In genomic region chr1:41868241-41868953, GRCh38 we compare ENCODE assay signal across 10 cellular contexts. TPM values are rescaled to one million over a fixed set of nuclear protein-coding genes. Genes with fewer than 3 reads are reported as not detected.
A peak's percentile ranks its signal among the peaks of the same experiment; 100 is the strongest.
DNase-seq lines count a peak whose midpoint lies in the region; ATAC-seq lines count a peak whose summit lies in the region.
"Had no signal": no experiment of that assay in that cellular context is flagged by ENCODE, and none has a peak within 500 bp of the region (broad histone marks: within the 10 kb centered on the region; RNA-seq: fewer than 3 reads in every experiment).

No MANE protein-coding gene starts in this region.

- no peaks in the 10 kb centered on the region for H3K9me3 ChIP-seq in right cardiac atrium (ENCODE audit: control insufficient read depth, low read length)

- H3K27ac ChIP-seq in right cardiac atrium (ENCODE audit: low read length) = no peak overlapping the region

- no peak overlapping the region for H3K4me3 ChIP-seq in right cardiac atrium (ENCODE audit: low read length)

- H3K27me3 Mint-ChIP-seq in T-helper 2 cell treated with Interferon-gamma antibody and Interleukin-4, amounts not matched to agents 5 μg/mL and 100 μg/mL, for 36 hours (ENCODE audit: low read depth) = no peaks in the 10 kb centered on the region
- H3K27me3 Mint-ChIP-seq: naive thymus-derived CD8-positive, alpha-beta T cell had no signal

- H3K4me3 Mint-ChIP-seq in T-helper 2 cell treated with Interferon-gamma antibody and Interleukin-4, amounts not matched to agents 5 μg/mL and 100 μg/mL, for 36 hours = peak overlapping the region; percentile 44

- peak; percentile 18 for DNase-seq in activated naive CD4-positive, alpha-beta T cell treated with Interleukin-2 at 50 U/mL for 16 hours
- DNase-seq in activated naive CD4-positive, alpha-beta T cell treated with anti-CD3 and anti-CD28 coated beads, Interleukin-2, amount 50 U/mL, for 16 hours = no peak
- peak; percentile 49 for DNase-seq in T-helper 2 cell treated with Interferon-gamma antibody and Interleukin-4, amounts not matched to agents 5 μg/mL and 100 μg/mL, for 36 hours (ENCODE audit: low spot score)
- no peak for DNase-seq in sciatic nerve (ENCODE audit: low spot score)
- DNase-seq in pons (ENCODE audit: low spot score) = no peak
- DNase-seq in NCI-H446 treated with DMSO at 0.1 percent for 48 hours (lab: John Stamatoyannopoulos, UW) = no peak
- DNase-seq in right cardiac atrium = no peak
- DNase-seq: NCI-H524 had no signal

- H3K4me1 ChIP-seq in right cardiac atrium (ENCODE audit: control insufficient read depth, insufficient read depth, low read length) = peaks cover 5% of the 10 kb centered on the region

- H3K36me3 Mint-ChIP-seq in T-helper 2 cell treated with Interferon-gamma antibody and Interleukin-4, amounts not matched to agents 5 μg/mL and 100 μg/mL, for 36 hours (ENCODE audit: low read depth) = no peaks in the 10 kb centered on the region
- H3K36me3 Mint-ChIP-seq: naive thymus-derived CD8-positive, alpha-beta T cell had no signal

- H3K27me3 ChIP-seq in right cardiac atrium (ENCODE audit: control insufficient read depth, insufficient read depth) = no peaks in the 10 kb centered on the region

- intact Hi-C loops in sciatic nerve (cut with DNase I) (no loop called here), right cardiac atrium (cut with DNase I) (no loop called here)

- no peaks in the 10 kb centered on the region for H3K9me3 Mint-ChIP-seq in T-helper 2 cell treated with Interferon-gamma antibody and Interleukin-4, amounts not matched to agents 5 μg/mL and 100 μg/mL, for 36 hours
- H3K9me3 Mint-ChIP-seq: naive thymus-derived CD8-positive, alpha-beta T cell had no signal

- ATAC-seq in HG03039 (IDR thresholded peaks at IDR 0.05; ENCODE audit: unreplicated experiment) (peak; percentile 49), sciatic nerve (peak; percentile 49), right cardiac atrium (no peak)

- peak overlapping the region; percentile 53 for H3K27ac Mint-ChIP-seq in T-helper 2 cell treated with Interferon-gamma antibody and Interleukin-4, amounts not matched to agents 5 μg/mL and 100 μg/mL, for 36 hours

- 89% methylated on average over 6 of the region's 6 CpGs for WGBS in right cardiac atrium

- H3K4me1 Mint-ChIP-seq in T-helper 2 cell treated with Interferon-gamma antibody and Interleukin-4, amounts not matched to agents 5 μg/mL and 100 μg/mL, for 36 hours (ENCODE audit: low read depth) = peaks cover 15% of the 10 kb centered on the region

RNA-seq across cellular contexts. Expression of gene HIVEP3, which starts 50.3 kb away (rescaled TPM):
- 11.0 TPM for total RNA-seq in sciatic nerve
- total RNA-seq in right cardiac atrium = 1 to 10 TPM; 6.3 to 7.9 (median 7.4) TPM
- polyA plus RNA-seq in right cardiac atrium = 6.5 TPM

Comparison
In these comparisons a context has a peak if more than half of its experiments do, and no peak if none do; other contexts are left out.
1. DNase-seq: peak in activated naive CD4-positive, alpha-beta T cell treated with Interleukin-2 at 50 U/mL for 16 hours (single experiment) and T-helper 2 cell treated with Interferon-gamma antibody and Interleukin-4, amounts not matched to agents 5 μg/mL and 100 μg/mL, for 36 hours (single experiment); none in activated naive CD4-positive, alpha-beta T cell treated with anti-CD3 and anti-CD28 coated beads, Interleukin-2, amount 50 U/mL, for 16 hours (single experiment), sciatic nerve (single experiment), pons (single experiment), NCI-H446 treated with DMSO at 0.1 percent for 48 hours (single experiment) and right cardiac atrium (0 of 3).
2. ATAC-seq: peak in HG03039 (single experiment) and sciatic nerve (single experiment); none in right cardiac atrium (0 of 2).